In the genomic region with DNA sequence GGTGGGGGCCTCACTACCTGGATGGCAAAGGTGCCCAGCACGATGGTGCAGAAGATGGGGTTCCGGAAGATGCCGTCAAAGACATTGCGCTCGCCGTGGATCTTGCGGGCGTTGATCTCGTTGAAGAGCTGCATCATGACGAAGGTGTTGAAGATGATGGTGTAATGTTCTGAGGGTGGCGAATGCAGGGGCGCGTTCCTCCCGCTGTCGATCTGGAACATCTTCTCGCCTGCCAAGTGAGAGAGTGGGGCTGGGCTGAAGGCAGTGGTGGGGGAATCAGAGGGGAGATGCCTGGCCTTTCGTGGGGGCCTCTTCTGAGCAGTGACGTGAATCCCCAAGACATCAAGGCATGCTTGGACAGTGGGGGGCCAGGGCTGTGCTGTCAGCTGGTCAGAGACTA, we compare ENCODE assay signal across 21 cellular contexts. TPM values are rescaled to one million over a fixed set of nuclear protein-coding genes. Genes with fewer than 3 reads are reported as not detected.
"Had no signal": no experiment of that assay in that cellular context is flagged by ENCODE, and none has a peak within 500 bp of the region (broad histone marks: within the 10 kb centered on the region; RNA-seq: fewer than 3 reads in every experiment).

No MANE protein-coding gene starts in this region.

- ATAC-seq: activated naive CD8-positive, alpha-beta T cell treated with anti-CD3 and anti-CD28 coated beads, Interleukin-2, amount 50 U/mL, for 24 hours; activated T-cell treated with anti-CD3 and anti-CD28 coated beads, Interleukin-2, amount 50 U/mL, for 72 hours; body of pancreas; effector memory CD8-positive, alpha-beta T cell; natural killer cell treated with Interleukin-12 subunit alpha and Interleukin-12 subunit beta and Interleukin-15 and Interleukin-18, amount 100 ng/mL, for 72 hours; upper lobe of right lung had no signal

- H3K4me1 ChIP-seq: body of pancreas, parathyroid adenoma, sigmoid colon, thyroid gland, upper lobe of right lung had no signal

- H3K36me3 ChIP-seq: cardiac muscle cell, esophagus muscularis mucosa, neutrophil, sigmoid colon, thyroid gland, upper lobe of right lung had no signal

- H3K9me3 ChIP-seq: body of pancreas, esophagus muscularis mucosa, neutrophil, sigmoid colon, thyroid gland, upper lobe of right lung had no signal

- H3K27me3 ChIP-seq: body of pancreas, cardiac muscle cell, neutrophil, thyroid gland, upper lobe of right lung had no signal

- DNase-seq: activated CD4-positive, alpha-beta memory T cell treated with anti-CD3 and anti-CD28 coated beads, Interleukin-2, amount 10 ng/mL, durations not matched to agents 7 days and 5 days; activated CD4-positive, alpha-beta T cell treated with anti-CD3 and anti-CD28 coated beads, Interleukin-2, amount 10 ng/mL, durations not matched to agents 24 days and 14 days; activated effector memory CD4-positive, alpha-beta T cell treated with Interleukin-2 at 50 U/mL for 16 hours; activated naive CD4-positive, alpha-beta T cell treated with anti-CD3 and anti-CD28 coated beads, Interleukin-2, amount 10 ng/mL, durations not matched to agents 7 days and 5 days; activated naive CD8-positive, alpha-beta T cell treated with anti-CD3 and anti-CD28 coated beads, Interleukin-2, amount 50 U/mL, for 24 hours; activated T-cell treated with anti-CD3 and anti-CD28 coated beads, Interleukin-2, amount 50 U/mL, for 72 hours; body of pancreas; effector memory CD8-positive, alpha-beta T cell; midbrain; sigmoid colon; stimulated activated CD4-positive, alpha-beta T cell treated with anti-CD3 and anti-CD28 coated beads, Interleukin-2, amount 100 ng/mL, for 48 hours; stimulated activated naive CD4-positive, alpha-beta T cell treated with Interleukin-2 at 50 U/mL for 16 hours; thyroid gland; upper lobe of right lung had no signal

- H3K4me3 ChIP-seq: body of pancreas, cardiac muscle cell, esophagus muscularis mucosa, sigmoid colon, smooth muscle cell, thyroid gland, upper lobe of right lung had no signal

- H3K9ac ChIP-seq: parathyroid adenoma had no signal

- H3K27ac ChIP-seq: body of pancreas, cardiac muscle cell, esophagus muscularis mucosa, neutrophil, parathyroid adenoma, sigmoid colon, thyroid gland, upper lobe of right lung had no signal

- H3K79me2 ChIP-seq: parathyroid adenoma had no signal

- H2AFZ ChIP-seq: parathyroid adenoma had no signal

- H3K4me2 ChIP-seq: smooth muscle cell had no signal

RNA-seq across cellular contexts. Expression of a gene that starts 47.7 kb away (rescaled TPM):
- total RNA-seq: frontal cortex, smooth muscle cell had no signal
